Comparison of ENCODE assay signal across 29 cellular contexts in genomic region chr7:97671571-97671970, GRCh38.
"Had no signal": no experiment of that assay in that cellular context is flagged by ENCODE, and none has a peak within 500 bp of the region (broad histone marks: within the 10 kb centered on the region; RNA-seq: fewer than 3 reads in every experiment).

No MANE protein-coding gene starts in this region.

- H3K9me3 ChIP-seq: Peyer's patch, SK-N-SH had no signal

- H3K4me1 ChIP-seq: Peyer's patch had no signal

- H3K4me3 ChIP-seq: K562, PC-9, Peyer's patch had no signal

- H3K27ac Mint-ChIP-seq: IgD-negative memory B cell, T-cell had no signal

- H3K27me3 ChIP-seq: Peyer's patch had no signal

- H3K36me3 ChIP-seq: Peyer's patch had no signal

- H3K4me3 Mint-ChIP-seq: IgD-negative memory B cell, T-cell had no signal

- FAIRE-seq: HTR-8/SVneo, K562 had no signal

- ATAC-seq: K562, T-cell had no signal

- H3K4me1 Mint-ChIP-seq: IgD-negative memory B cell, T-cell had no signal

- DNase-seq: Kasumi-1; MV-4-11; NCI-H1048; NCI-H1105; NCI-H1417; NCI-H1436 treated with DMSO at 0.1 percent for 48 hours; NCI-H1694 treated with DMSO at 0.1 percent for 48 hours; NCI-H1930; NCI-H2081; NCI-H2107; NCI-H2171; NCI-H226; NCI-H446; NCI-H510A; NCI-H524 treated with DMSO at 0.1 percent for 48 hours; NCI-H69; NCI-H774; NK-92 treated with Interleukin-12 subunit alpha and Interleukin-12 subunit beta, amount 100 ng/mL, for 24 hours; OCI-M1; PC-9; Peyer's patch; SHP77; SK-N-SH; SW 1271; T-cell had no signal

- H3K36me3 Mint-ChIP-seq: IgD-negative memory B cell, T-cell had no signal

- H3K9me3 Mint-ChIP-seq: IgD-negative memory B cell, T-cell had no signal

- H3K27ac ChIP-seq: KMS-11, PC-9, Peyer's patch had no signal

- H3K27me3 Mint-ChIP-seq: IgD-negative memory B cell had no signal
